Comparison of ENCODE assay signal across 12 cellular contexts in genomic region chr2:38109732-38110181, GRCh38. TPM values are rescaled to one million over a fixed set of nuclear protein-coding genes. Genes with fewer than 3 reads are reported as not detected.
DNase-seq lines count a peak whose midpoint lies in the region; ATAC-seq, FAIRE-seq and TF ChIP-seq lines count a peak whose summit lies in the region.
"Had no signal": no experiment of that assay in that cellular context is flagged by ENCODE, and none has a peak within 500 bp of the region (broad histone marks: within the 10 kb centered on the region; RNA-seq: fewer than 3 reads in every experiment).

No MANE protein-coding gene starts in this region.

- H3K79me2 ChIP-seq in GM12878 (ENCODE audit: control insufficient read depth, insufficient read depth, low read length): no peaks in the 10 kb centered on the region

- ATAC-seq in HG02678 (IDR thresholded peaks at IDR 0.05; ENCODE audit: unreplicated experiment) (peak; percentile 41), GM12878 (peak; percentile 34; the same call in 2 of the 3 replicates)
- ATAC-seq: stimulated activated naive B cell treated with anti-CD40 and anti-IgM and Interleukin-4, amounts not matched to agents 10 μg/mL and 1 μg/mL and 100 μg/mL, for 72 hours had no signal

- TF ChIP-seq POLR2A in GM12878 (IDR thresholded peaks at IDR 0.05; ENCODE audit: low read depth, low read length) (no peak), uterus (IDR thresholded peaks at IDR 0.05) (no peak)

- in situ Hi-C loops in GM12878 (cut with MboI): no loop called here

- DNase-seq in GM12878 (ENCODE audit: low read depth, low spot score) (no peak), kidney tubule cell (ENCODE audit: low spot score) (peak; percentile 88), uterus (no peak), NCI-H1105 (lab: John Stamatoyannopoulos, UW) (no peak), left ventricle myocardium inferior (no peak)
- no peak for DNase-seq in stimulated activated CD4-positive, alpha-beta T cell treated with anti-CD3 and anti-CD28 coated beads, Interleukin-4, amount 100 ng/mL, for 1 hour
- DNase-seq: activated T-cell treated with anti-CD3 and anti-CD28 coated beads for 4 hours; amniotic stem cell; DMS153; stimulated activated naive B cell treated with anti-CD40 and anti-IgM and Interleukin-4, amounts not matched to agents 10 μg/mL and 1 μg/mL and 100 μg/mL, for 72 hours had no signal

- intact Hi-C loops in GM12878 (cut with micrococcal nuclease; ENCODE audit: unreplicated experiment): no loop called here
- intact Hi-C loops in uterus (cut with DNase I; ENCODE audit: low total_unique reads): no loop called here
- intact Hi-C loops in left ventricle myocardium inferior (cut with micrococcal nuclease): loop anchor here (10.0 kb wide), 1 partner anchor 125 kb away; no protein-coding TSS in a partner anchor

- 27% methylated on average over 4 of the region's 4 CpGs for WGBS in GM12878 (ENCODE audit: insufficient coverage, insufficient replicate concordance, low lambda C conversion rate, missing lambda C conversion rate)

- no peaks in the 10 kb centered on the region for H3K36me3 ChIP-seq in GM12878 (ENCODE audit: control insufficient read depth in 2 of 2, insufficient read depth in 2 of 2, low read length in 1 of 2)
- no peaks in the 10 kb centered on the region for H3K36me3 ChIP-seq in uterus
- H3K36me3 ChIP-seq in left ventricle myocardium inferior: no peaks in the 10 kb centered on the region
- H3K36me3 ChIP-seq: neutrophil had no signal

- TF ChIP-seq CTCF in GM12878 (IDR thresholded peaks at IDR 0.05 in 2 of 3, conservative IDR thresholded peaks at IDR 0.05 in 1 of 3; ENCODE audit: control insufficient read depth in 2 of 3, extremely low read depth in 1 of 3, insufficient read depth in 1 of 3, low read depth in 3 of 3, low read length in 3 of 3): no peak
- TF ChIP-seq CTCF in uterus (IDR thresholded peaks at IDR 0.05): no peak
- TF ChIP-seq CTCF in left ventricle myocardium inferior (IDR thresholded peaks at IDR 0.05; ENCODE audit: borderline replicate concordance): no peak

- RAD21 ChIA-PET in GM12878 (lab: Charles Lee; ENCODE audit: unreplicated experiment): interaction anchor here (0.7 to 2.6 kb wide), 5 partner anchors 12 to 695 kb away, joined by 3 to 8 read pairs (median 4); no protein-coding TSS in a partner anchor

- TF ChIP-seq EP300 in GM12878 (IDR thresholded peaks at IDR 0.05; ENCODE audit: borderline replicate concordance in 1 of 2, control insufficient read depth in 1 of 2, low read depth in 2 of 2, low read length in 2 of 2): no peak

- POLR2A ChIA-PET in GM12878 (lab: Charles Lee): no interaction called here

- FAIRE-seq in GM12878 (lab: Jason Lieb, UNC): no peak

- peaks cover 13% of the 10 kb centered on the region for H3K4me1 ChIP-seq in GM12878 (ENCODE audit: control insufficient read depth, insufficient read depth, low read length)
- H3K4me1 ChIP-seq in uterus: peaks cover 0 to 7% of the 10 kb centered on the region in 2 donors
- peaks cover 39% of the 10 kb centered on the region for H3K4me1 ChIP-seq in left ventricle myocardium inferior

- no peak overlapping the region for H2AFZ ChIP-seq in GM12878 (ENCODE audit: control insufficient read depth, low read depth, low read length)

- SMC1A ChIA-PET in GM12878 (lab: Charles Lee; ENCODE audit: uncharacterized antibody, unreplicated experiment): interaction anchor here (0.6 to 1.7 kb wide), 6 partner anchors 13 to 358 kb away, joined by 3 to 9 read pairs (median 4); no protein-coding TSS in a partner anchor

- H3K27me3 ChIP-seq in GM12878 (replicated peaks in 1 of 2; ENCODE audit: control insufficient read depth in 2 of 2, insufficient read depth in 2 of 2, low read length in 1 of 2): no peaks in the 10 kb centered on the region
- no peaks in the 10 kb centered on the region for H3K27me3 ChIP-seq in uterus
- no peaks in the 10 kb centered on the region for H3K27me3 ChIP-seq in left ventricle myocardium inferior (ENCODE audit: low read depth)

- no peak overlapping the region for H3K4me2 ChIP-seq in GM12878 (ENCODE audit: control insufficient read depth, insufficient read depth)

- no peaks in the 10 kb centered on the region for H4K20me1 ChIP-seq in GM12878 (ENCODE audit: control insufficient read depth, insufficient read depth)

- H3K9ac ChIP-seq in GM12878 (ENCODE audit: control insufficient read depth, insufficient read depth, low read length): no peak overlapping the region

- H3K4me3 ChIP-seq in GM12878 (no peak overlapping the region), uterus (no peak overlapping the region), left ventricle myocardium inferior (no peak overlapping the region)

- H3K27ac ChIP-seq in GM12878 (ENCODE audit: control insufficient read depth, insufficient read depth) (no peak overlapping the region; the same call in 1 of the 2 replicates), uterus (peak overlapping the region; percentile 95 to 98), left ventricle myocardium inferior (replicated peaks) (no peak overlapping the region)
- H3K27ac ChIP-seq: neutrophil had no signal

- CTCF ChIA-PET in GM12878 (lab: Yijun Ruan, JAX): interaction anchor here (0.6 to 1.7 kb wide), 7 partner anchors 13 to 714 kb away, joined by 3 to 10 read pairs (median 5); no protein-coding TSS in a partner anchor

- no TSS peak for BruUV-seq in GM12878 (replicated peaks; lab: Mats Ljungman, UMichigan)

- peaks cover 6% of the 10 kb centered on the region; the same call in 2 of the 3 replicates for H3K9me3 ChIP-seq in GM12878 (replicated peaks; ENCODE audit: control insufficient read depth, insufficient read depth, low read length)
- no peaks in the 10 kb centered on the region for H3K9me3 ChIP-seq in uterus
- H3K9me3 ChIP-seq in left ventricle myocardium inferior (replicated peaks): peaks cover 14% of the 10 kb centered on the region
- H3K9me3 ChIP-seq: neutrophil had no signal

- TF ChIP-seq RAD21 in GM12878 (IDR thresholded peaks at IDR 0.05; ENCODE audit: insufficient read depth, low read depth, low read length): no peak

TF ChIP-seq in GM12878, 131 proteins besides CTCF, POLR2A, EP300 and RAD21:
- TF ChIP-seq CREM (IDR thresholded peaks at IDR 0.05; ENCODE audit: low read depth) (no peak), SMARCA5 (IDR thresholded peaks at IDR 0.05) (no peak), E4F1 (IDR thresholded peaks at IDR 0.05; ENCODE audit: borderline replicate concordance, partially characterized antibody) (no peak), IRF5 (IDR thresholded peaks at IDR 0.05; ENCODE audit: borderline replicate concordance) (no peak), SUZ12 (IDR thresholded peaks at IDR 0.05; ENCODE audit: unreplicated experiment) (no peak), CBX5 (IDR thresholded peaks at IDR 0.05; ENCODE audit: low read depth) (no peak), SIN3A (IDR thresholded peaks at IDR 0.05; ENCODE audit: low read depth, low read length) (no peak)

RNA-seq across cellular contexts. Expression of gene CYP1B1, which starts 33.8 kb away (rescaled TPM):
- 6.3 and 7.3 TPM in 2 replicates for total RNA-seq in GM12878 (2013; cell fraction: nucleolus; rRNA removed)
- total RNA-seq in GM12878 (2014; rRNA removed): 2.4 and 3.0 TPM in 2 replicates
- 3.4 TPM in 2 replicates for total RNA-seq in GM12878 (2014; rRNA removed; fragmentation: Illumina TruSeq; extraction: Trizol)
- 9.0 and 10.1 TPM in 2 replicates for total RNA-seq in GM12878 (2021)
- 10.2 TPM for polyA plus RNA-seq in GM12878 (2011; ENCODE audit: low read depth)
- polyA plus RNA-seq in GM12878 (2011; rRNA removed): 0.35 and 0.65 TPM in 2 replicates
- polyA plus RNA-seq in GM12878 (2011; cell fraction: cytosol; rRNA removed): 0.66 and 0.67 TPM in 2 replicates
- polyA plus RNA-seq in GM12878 (2011; cell fraction: nucleus; rRNA removed): 0.49 and 0.56 TPM in 2 replicates
- polyA plus RNA-seq in GM12878 (2012): 16.1 and 16.6 TPM in 2 replicates
- 4.6 and 5.2 TPM in 2 replicates for polyA plus RNA-seq in GM12878 (2014; fragmentation: Illumina TruSeq; extraction: Trizol)
- polyA plus RNA-seq in GM12878 (2014; fragmentation: Nextera tagmentation; extraction: Ambion mirVana): 1 to 10 TPM; 2.2 to 3.0 TPM
- polyA plus RNA-seq in GM12878 (2014; rRNA removed): 2.7 and 3.4 TPM in 2 replicates
- polyA plus RNA-seq in GM12878 (2016; fragmentation: Nextera tagmentation; extraction: Ambion mirVana): 10 to 100 TPM; 22.0 to 29.7 TPM
- polyA minus RNA-seq in GM12878 (2011; rRNA and poly(A)+ RNA removed): 1.7 and 2.5 TPM in 2 replicates
- polyA minus RNA-seq in GM12878 (2011; cell fraction: cytosol; rRNA and poly(A)+ RNA removed): 0.52 and 0.67 TPM in 2 replicates
- 0.85 and 1.1 TPM in 2 replicates for polyA minus RNA-seq in GM12878 (2011; cell fraction: nucleus; rRNA and poly(A)+ RNA removed)
- 100 to 1,000 TPM in 1 of 4 donors, 10 to 100 TPM in 3; 42.8 to 118 (median 54.5) TPM for total RNA-seq in uterus
- total RNA-seq in left ventricle myocardium inferior: 17.7 TPM

Comparison
In these comparisons a context has a peak if more than half of its experiments do, and no peak if none do; other contexts are left out.
1. H3K27ac ChIP-seq: peak in uterus (2 of 2); none in GM12878 (single experiment) and left ventricle myocardium inferior (single experiment).